14 cellular contexts compared by ENCODE assay signal in genomic region chr1:26996024-26996423, GRCh38. TPM values are rescaled to one million over a fixed set of nuclear protein-coding genes. Genes with fewer than 3 reads are reported as not detected.
DNase-seq lines count a peak whose midpoint lies in the region; ATAC-seq and TF ChIP-seq lines count a peak whose summit lies in the region.
"Had no signal": no experiment of that assay in that cellular context is flagged by ENCODE, and none has a peak within 500 bp of the region (broad histone marks: within the 10 kb centered on the region; RNA-seq: fewer than 3 reads in every experiment).

No MANE protein-coding gene starts in this region.

- H3K4me1 ChIP-seq in HUES64 (ENCODE audit: insufficient read depth, low read length), result peaks cover 51% of the 10 kb centered on the region

- peak overlapping the region; percentile 61 for H3K4me3 Mint-ChIP-seq in CD4-positive, alpha-beta T cell
- H3K4me3 Mint-ChIP-seq in neural crest cell, result peak overlapping the region; percentile 92
- H3K4me3 Mint-ChIP-seq: activated CD4-positive, alpha-beta memory T cell treated with anti-CD3 and anti-CD28 coated beads for 36 hours had no signal

- no peaks in the 10 kb centered on the region for H3K9me3 ChIP-seq in CD4-positive, alpha-beta T cell (ENCODE audit: control insufficient read depth, low read length)
- H3K9me3 ChIP-seq in HUES64 (ENCODE audit: insufficient read depth, low read depth, low read length), result no peaks in the 10 kb centered on the region

- H3K27ac ChIP-seq in CD4-positive, alpha-beta T cell (ENCODE audit: low read depth, low read length), result no peak overlapping the region
- H3K27ac ChIP-seq in HUES64 (ENCODE audit: low read depth, low read length), result no peak overlapping the region

- TF ChIP-seq CTCF in CD4-positive, alpha-beta T cell (IDR thresholded peaks at IDR 0.05), result no peak
- TF ChIP-seq CTCF in epithelial cell of esophagus (IDR thresholded peaks at IDR 0.05; ENCODE audit: insufficient read depth, low read depth, low read length, missing control alignments), result no peak
- no peak for TF ChIP-seq CTCF in neural crest cell (conservative IDR thresholded peaks at IDR 0.05)

- H3K9me3 Mint-ChIP-seq in CD4-positive, alpha-beta T cell, result no peaks in the 10 kb centered on the region
- H3K9me3 Mint-ChIP-seq in neural crest cell, result no peaks in the 10 kb centered on the region
- H3K9me3 Mint-ChIP-seq: activated CD4-positive, alpha-beta memory T cell treated with anti-CD3 and anti-CD28 coated beads for 36 hours had no signal

- no peaks in the 10 kb centered on the region for H3K36me3 Mint-ChIP-seq in CD4-positive, alpha-beta T cell (ENCODE audit: low read depth)
- H3K36me3 Mint-ChIP-seq in neural crest cell (ENCODE audit: low read depth), result no peaks in the 10 kb centered on the region
- H3K36me3 Mint-ChIP-seq: activated CD4-positive, alpha-beta memory T cell treated with anti-CD3 and anti-CD28 coated beads for 36 hours; naive thymus-derived CD8-positive, alpha-beta T cell had no signal

- intact Hi-C loops in CD4-positive, alpha-beta T cell (cut with DNase I, micrococcal nuclease), result loop anchor here in 1 of 2 experiments (2.0 to 10.0 kb wide), 2 partner anchors 101 to 779 kb away; partner anchors contain the start of gene STX12

- H3K4me1 Mint-ChIP-seq in CD4-positive, alpha-beta T cell (ENCODE audit: low read depth), result peaks cover 17% of the 10 kb centered on the region
- peaks cover 57% of the 10 kb centered on the region for H3K4me1 Mint-ChIP-seq in neural crest cell

- CTCF ChIA-PET in CD4-positive, alpha-beta T cell (lab: Charles Lee), result interaction anchor here (1.0 to 2.8 kb wide), 2 partner anchors 49 kb away, joined by 4 to 11 read pairs; no protein-coding TSS in a partner anchor

- H3K27me3 Mint-ChIP-seq in CD4-positive, alpha-beta T cell, result peaks cover 59% of the 10 kb centered on the region
- H3K27me3 Mint-ChIP-seq in neural crest cell (ENCODE audit: low read depth), result peaks cover 52% of the 10 kb centered on the region

- peaks cover 21% of the 10 kb centered on the region for H3K36me3 ChIP-seq in HUES64 (ENCODE audit: insufficient read depth, low read length)

- POLR2A ChIA-PET in CD4-positive, alpha-beta T cell (lab: Charles Lee), result no interaction called here

- 88% methylated on average over 1 of the region's 1 CpG for WGBS in HUES64

- H3K27me3 ChIP-seq in CD4-positive, alpha-beta T cell (ENCODE audit: control insufficient read depth, insufficient read depth, low read length), result peaks cover 48% of the 10 kb centered on the region
- peaks cover 28% of the 10 kb centered on the region; the same call in 1 of the 2 replicates for H3K27me3 ChIP-seq in HUES64 (ENCODE audit: insufficient read depth, low read length)

- H3K9ac ChIP-seq in HUES64 (ENCODE audit: low read depth, low read length), result no peak overlapping the region

- peak overlapping the region; percentile 10; the same call in 1 of the 2 replicates for H3K4me3 ChIP-seq in HUES64 (ENCODE audit: low read length)
- peak overlapping the region; percentile 74 for H3K4me3 ChIP-seq in epithelial cell of esophagus (ENCODE audit: low read length)

- ATAC-seq in CD4-positive, alpha-beta T cell (ENCODE audit: poor library complexity), result no peak
- ATAC-seq in HG02981 (IDR thresholded peaks at IDR 0.05; ENCODE audit: unreplicated experiment), result no peak
- ATAC-seq: naive thymus-derived CD8-positive, alpha-beta T cell had no signal

- H3K27ac Mint-ChIP-seq in CD4-positive, alpha-beta T cell, result no peak overlapping the region
- H3K27ac Mint-ChIP-seq in neural crest cell (ENCODE audit: unreplicated experiment), result no peak overlapping the region
- H3K27ac Mint-ChIP-seq: activated CD4-positive, alpha-beta memory T cell treated with anti-CD3 and anti-CD28 coated beads for 36 hours; naive thymus-derived CD8-positive, alpha-beta T cell had no signal

- DNase-seq in CD4-positive, alpha-beta T cell, result no peak
- DNase-seq in epithelial cell of esophagus (ENCODE audit: low read depth) (peak; percentile 78), neural crest cell (ENCODE audit: low read depth, low spot score) (no peak), hypothalamus (lab: John Stamatoyannopoulos, UW) (no peak), activated T-cell treated with anti-CD3 and anti-CD28 coated beads for 4 hours (no peak)
- DNase-seq in central memory CD4-positive, alpha-beta T cell, result no peak
- DNase-seq: activated CD4-positive, alpha-beta memory T cell treated with anti-CD3 and anti-CD28 coated beads for 36 hours; glutamatergic neuron; naive thymus-derived CD8-positive, alpha-beta T cell; NCI-H524; stimulated activated CD4-positive, alpha-beta T cell treated with anti-CD3 and anti-CD28 coated beads, Interleukin-4, amount 100 ng/mL, for 1 hour; substantia nigra had no signal

RNA-seq across cellular contexts. Expression of gene TRNP1, which starts 2.5 kb away (rescaled TPM):
- under 1 TPM; 0.19 to 0.20 TPM for total RNA-seq in CD4-positive, alpha-beta T cell
- 21.5 TPM for polyA plus RNA-seq in HUES64 (2013, experiment 1 of 2)
- polyA plus RNA-seq in HUES64 (2013, experiment 2 of 2), result 22.9 TPM
- 16.7 and 18.7 TPM in 2 replicates for total RNA-seq in neural crest cell
- total RNA-seq: naive thymus-derived CD8-positive, alpha-beta T cell had no signal
- polyA plus RNA-seq: naive thymus-derived CD8-positive, alpha-beta T cell had no signal

RNA-seq across cellular contexts. Expression of gene TENT5B, which starts 16.6 kb away (rescaled TPM):
- total RNA-seq in CD4-positive, alpha-beta T cell, result not detected
- polyA plus RNA-seq in HUES64 (2013, experiment 1 of 2), result 53.5 TPM
- 47.7 TPM for polyA plus RNA-seq in HUES64 (2013, experiment 2 of 2)
- total RNA-seq in neural crest cell, result 10.1 and 11.0 TPM in 2 replicates
- total RNA-seq: activated CD4-positive, alpha-beta memory T cell treated with anti-CD3 and anti-CD28 coated beads for 36 hours; naive thymus-derived CD8-positive, alpha-beta T cell had no signal
- polyA plus RNA-seq: naive thymus-derived CD8-positive, alpha-beta T cell had no signal

RNA-seq across cellular contexts. Expression of gene KDF1, which starts 35.8 kb away (rescaled TPM):
- 1 to 10 TPM in 1 of 2 experiments, under 1 TPM in 1; 0.95 to 1.2 TPM for total RNA-seq in CD4-positive, alpha-beta T cell
- 7.9 TPM for polyA plus RNA-seq in HUES64 (2013, experiment 1 of 2)
- 9.3 TPM for polyA plus RNA-seq in HUES64 (2013, experiment 2 of 2)
- not detected in 2 replicates for total RNA-seq in neural crest cell
- total RNA-seq: activated CD4-positive, alpha-beta memory T cell treated with anti-CD3 and anti-CD28 coated beads for 36 hours had no signal

Comparison
In these comparisons a context has a peak if more than half of its experiments do, and no peak if none do; other contexts are left out.
1. RNA of gene TRNP1, which starts 2.5 kb away (total RNA-seq): 16.7 to 18.7 TPM in neural crest cell; 0.19 to 0.20 TPM in CD4-positive, alpha-beta T cell; every median in the first group is over 10 times any median in the second.
2. RNA of gene TENT5B, which starts 16.6 kb away (total RNA-seq): 10.1 to 11.0 TPM in neural crest cell; not detected in CD4-positive, alpha-beta T cell; every median in the first group is over 10 times any median in the second.